In the genomic region with DNA sequence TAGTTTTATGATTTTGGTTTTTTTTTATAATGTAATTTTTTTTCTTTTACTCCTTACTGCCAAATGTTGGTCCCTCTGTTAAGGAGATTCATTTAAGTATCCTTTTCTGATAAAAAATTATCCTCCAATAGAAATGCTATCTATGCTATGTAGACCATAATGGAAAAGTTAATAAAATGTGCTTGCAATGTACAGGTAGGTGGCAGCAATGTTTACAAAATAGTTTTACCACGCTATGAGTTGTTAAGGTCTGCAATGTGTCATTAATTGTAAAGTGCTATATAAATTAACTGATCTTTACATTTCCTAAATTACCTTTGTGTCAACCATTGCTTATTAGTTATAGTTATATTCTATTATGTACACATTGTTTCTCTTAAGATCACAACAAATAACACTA, we compare ENCODE assay signal across 10 cellular contexts. TPM values are rescaled to one million over a fixed set of nuclear protein-coding genes. Genes with fewer than 3 reads are reported as not detected.
A peak's percentile ranks its signal among the peaks of the same experiment; 100 is the strongest.
DNase-seq lines count a peak whose midpoint lies in the region; TF ChIP-seq lines count a peak whose summit lies in the region.
"Had no signal": no experiment of that assay in that cellular context is flagged by ENCODE, and none has a peak within 500 bp of the region (broad histone marks: within the 10 kb centered on the region; RNA-seq: fewer than 3 reads in every experiment).

No MANE protein-coding gene starts in this region.

- H3K27me3 ChIP-seq in GM23248 (replicated peaks; ENCODE audit: insufficient read depth) (no peaks in the 10 kb centered on the region), MM.1S (replicated peaks; ENCODE audit: insufficient read depth, low read length) (no peaks in the 10 kb centered on the region), transverse colon (no peaks in the 10 kb centered on the region)
- H3K27me3 ChIP-seq: BLaER1 had no signal

- H3K36me3 Mint-ChIP-seq in brain, result no peaks in the 10 kb centered on the region

- no peaks in the 10 kb centered on the region for H3K36me3 ChIP-seq in GM23248 (ENCODE audit: low read depth)
- H3K36me3 ChIP-seq in MM.1S (replicated peaks; ENCODE audit: insufficient read depth, low read length), result no peaks in the 10 kb centered on the region
- no peaks in the 10 kb centered on the region for H3K36me3 ChIP-seq in transverse colon
- H3K36me3 ChIP-seq: BLaER1 had no signal

- H3K4me1 Mint-ChIP-seq in brain, result peaks cover 18% of the 10 kb centered on the region

- DNase-seq in NCI-H2171 treated with DMSO at 0.1 percent for 48 hours (lab: John Stamatoyannopoulos, UW) (peak; percentile 23), NCI-H2171 (lab: John Stamatoyannopoulos, UW) (no peak), GM23248 (peak; percentile 28), MM.1S (peak; percentile 68), transverse colon (no peak), GOT3 (lab: John Stamatoyannopoulos, UW) (no peak)
- DNase-seq in activated naive CD4-positive, alpha-beta T cell (lab: John Stamatoyannopoulos, UW), result no peak

- intact Hi-C loops in transverse colon (cut with DNase I; ENCODE audit: low total_unique reads), result no loop called here

- H3K9ac ChIP-seq in GM23248 (no peak overlapping the region), MM.1S (ENCODE audit: low read length) (no peak overlapping the region)
- H3K9ac ChIP-seq: BLaER1 had no signal

- H3K27ac Mint-ChIP-seq in brain, result no peak overlapping the region

- TF ChIP-seq POLR2A in transverse colon (IDR thresholded peaks at IDR 0.05), result no peak

- H3K9me3 ChIP-seq in GM23248 (ENCODE audit: low read depth), result no peaks in the 10 kb centered on the region
- H3K9me3 ChIP-seq in MM.1S (replicated peaks; ENCODE audit: insufficient read depth, low read length), result no peaks in the 10 kb centered on the region
- H3K9me3 ChIP-seq in transverse colon, result no peaks in the 10 kb centered on the region
- H3K9me3 ChIP-seq: BLaER1 had no signal

- in situ Hi-C loops in GM23248 (cut with MboI), result no loop called here
- in situ Hi-C loops in transverse colon (cut with MboI; ENCODE audit: low pct_ligation_motif_present in 1 of 4, low pct_unique_long_range_greater_than_20kb in 1 of 4, low sequenced_read_pairs in 3 of 4), result loop anchor here in 1 of 4 donors (10.0 kb wide), 1 partner anchor 146 kb away; no protein-coding TSS in a partner anchor

- peak overlapping the region in 1 of 5 experiments; percentile 34 for H3K4me3 Mint-ChIP-seq in brain

- H3K27me3 Mint-ChIP-seq in brain, result peaks cover 11% of the 10 kb centered on the region

- H3F3A ChIP-seq in GM23248 (ENCODE audit: insufficient read depth) (no peaks in the 10 kb centered on the region), MM.1S (ENCODE audit: insufficient read depth, low read length) (peaks cover 18% of the 10 kb centered on the region)

- H2AFZ ChIP-seq in GM23248 (no peak overlapping the region), MM.1S (ENCODE audit: low read length) (no peak overlapping the region; the same call in 1 of the 2 replicates)

- H3K4me1 ChIP-seq in GM23248 (ENCODE audit: insufficient read depth) (peaks cover 5% of the 10 kb centered on the region; the same call in 1 of the 2 replicates), MM.1S (ENCODE audit: low read length) (peaks cover 10% of the 10 kb centered on the region), transverse colon (peaks cover under 1 to 10% (median 4%) of the 10 kb centered on the region in 4 donors)

- no peak overlapping the region for H3K4me2 ChIP-seq in GM23248 (ENCODE audit: unreplicated experiment)
- H3K4me2 ChIP-seq in MM.1S (ENCODE audit: low read depth, low read length), result peak overlapping the region; percentile 24; the same call in 1 of the 2 replicates

- H3K27ac ChIP-seq in GM23248 (no peak overlapping the region), MM.1S (ENCODE audit: low read length) (no peak overlapping the region), transverse colon (no peak overlapping the region)
- H3K27ac ChIP-seq: BLaER1, skin epidermis had no signal

- TF ChIP-seq CTCF in MM.1S (IDR thresholded peaks at IDR 0.05; ENCODE audit: low read length) (peak; percentile 68), brain (conservative IDR thresholded peaks at IDR 0.05) (peak; percentile 43 to 60), transverse colon (IDR thresholded peaks at IDR 0.05) (peak in 4 of 5 experiments; percentile 11 to 19 (median 16))

- no peak for TF ChIP-seq EP300 in transverse colon (IDR thresholded peaks at IDR 0.05; ENCODE audit: low read depth)

- H3K4me3 ChIP-seq in GM23248, result no peak overlapping the region
- no peak overlapping the region for H3K4me3 ChIP-seq in MM.1S (ENCODE audit: low read length)
- H3K4me3 ChIP-seq in transverse colon, result no peak overlapping the region
- H3K4me3 ChIP-seq: BLaER1 had no signal

- H3K79me2 ChIP-seq in GM23248 (ENCODE audit: insufficient read depth), result peaks cover 11% of the 10 kb centered on the region
- H3K79me2 ChIP-seq in MM.1S (ENCODE audit: low read length), result peaks cover 11% of the 10 kb centered on the region

- H3K9me2 ChIP-seq in GM23248 (ENCODE audit: insufficient read depth) (no peaks in the 10 kb centered on the region), MM.1S (replicated peaks; ENCODE audit: insufficient read depth, low read length) (no peaks in the 10 kb centered on the region)

- H4K20me1 ChIP-seq in GM23248 (ENCODE audit: insufficient read depth), result no peaks in the 10 kb centered on the region
- no peaks in the 10 kb centered on the region for H4K20me1 ChIP-seq in MM.1S (ENCODE audit: insufficient read depth, low read length)

- 0 to 4% methylated on average over 1 of the region's 1 CpG for WGBS in GM23248 (ENCODE audit: low coverage in 1 of 2, low lambda C conversion rate in 2 of 2, missing lambda C conversion rate in 2 of 2), 2 experiments
- 8 to 12% methylated on average over 1 of the region's 1 CpG for WGBS in transverse colon (ENCODE audit: low coverage in 1 of 2), 2 donors

- no peaks in the 10 kb centered on the region for H3K9me3 Mint-ChIP-seq in brain

RNA-seq across cellular contexts. Expression of gene CENPC, which starts 3.8 kb away (rescaled TPM):
- 6.6 and 11.3 TPM in 2 replicates for total RNA-seq in GM23248 (2014; rRNA removed; shearing (Covaris generic))
- polyA plus RNA-seq in GM23248 (2016; fragmentation: Nextera tagmentation; extraction: Ambion mirVana), result 8.4 and 10.1 TPM in 2 replicates
- polyA plus RNA-seq in brain (ENCODE audit: insufficient read depth, low read depth, low replicate concordance), result 3.4 TPM
- total RNA-seq in transverse colon, result 10 to 100 TPM; 16.1 to 39.5 (median 23.4) TPM

RNA-seq across cellular contexts. Expression of gene STAP1, which starts 9.4 kb away (rescaled TPM):
- total RNA-seq in GM23248 (2014; rRNA removed; shearing (Covaris generic)), result not detected in 2 replicates
- polyA plus RNA-seq in GM23248 (2016; fragmentation: Nextera tagmentation; extraction: Ambion mirVana), result not detected in 2 replicates
- polyA plus RNA-seq in brain (ENCODE audit: insufficient read depth, low read depth, low replicate concordance), result not detected
- 1 to 10 TPM in 2 of 4 donors, under 1 TPM in 1, not detected in 1; 0.55 to 6.2 (median 4.9) TPM for total RNA-seq in transverse colon

Comparison
In these comparisons a context has a peak if more than half of its experiments do, and no peak if none do; other contexts are left out.
1. DNase-seq: peak in NCI-H2171 treated with DMSO at 0.1 percent for 48 hours (single experiment), GM23248 (single experiment) and MM.1S (single experiment); none in NCI-H2171 (single experiment), transverse colon (single experiment), activated naive CD4-positive, alpha-beta T cell (0 of 4) and GOT3 (single experiment).
2. CTCF ChIP-seq: peak in every context shown above with its lines; median percentile 68 in MM.1S; 52 in brain; 16 in transverse colon.